In genomic region chr11:118998822-118999221, GRCh38 we compare ENCODE assay signal across 1 cellular context.
TF ChIP-seq lines count a peak whose summit lies in the region.

No MANE protein-coding gene starts in this region.

TF ChIP-seq in WTC11, 78 proteins besides CTCF, POLR2A, EP300 and RAD21 (continued from another document):
- TF ChIP-seq AFF4 (CRISPR knock-in tag; IDR thresholded peaks at IDR 0.05; ENCODE audit: borderline replicate concordance) (no peak), ATF1 (CRISPR knock-in tag; IDR thresholded peaks at IDR 0.05) (no peak), CDX4 (CRISPR knock-in tag; IDR thresholded peaks at IDR 0.05; ENCODE audit: borderline replicate concordance) (no peak), ZNF263 (CRISPR knock-in tag; IDR thresholded peaks at IDR 0.05; ENCODE audit: low read depth) (no peak)
